1 cellular context compared by ENCODE assay signal in the genomic region with DNA sequence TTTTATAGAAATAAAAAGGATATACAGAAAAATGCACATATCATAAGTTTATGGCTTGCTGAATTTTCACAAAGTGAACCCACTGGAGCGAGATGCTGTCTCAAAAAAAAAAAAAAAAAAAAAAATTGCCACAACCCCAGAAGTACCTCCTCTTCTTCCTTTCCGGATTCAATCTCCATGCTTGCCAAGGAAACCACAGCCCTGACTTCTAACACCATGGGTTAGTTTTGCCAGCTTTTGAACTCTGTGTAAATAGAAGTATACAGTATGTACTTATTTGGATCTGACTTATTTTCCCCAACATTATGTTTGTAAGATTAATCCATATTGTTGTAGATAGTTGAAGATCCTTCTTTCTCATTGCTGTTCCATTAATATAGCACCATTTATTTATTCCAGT.
TF ChIP-seq lines count a peak whose summit lies in the region.

No MANE protein-coding gene starts in this region.

TF ChIP-seq in endothelial cell of umbilical vein, 7 proteins besides CTCF, POLR2A, EP300 and RAD21 (continued from another document):
- TF ChIP-seq GATA2 (IDR thresholded peaks at IDR 0.05; ENCODE audit: insufficient read depth, insufficient read length, low read depth, low read length) = no peak
- no peak for TF ChIP-seq POLR2AphosphoS5 (IDR thresholded peaks at IDR 0.05; ENCODE audit: insufficient read depth, low read depth, low read length)
- no peak for TF ChIP-seq MYC (IDR thresholded peaks at IDR 0.05; ENCODE audit: low read depth, low read length)
- TF ChIP-seq JUN (IDR thresholded peaks at IDR 0.05; ENCODE audit: borderline replicate concordance, insufficient read depth, insufficient read length, low read depth) = no peak
- TF ChIP-seq FOS (IDR thresholded peaks at IDR 0.05; ENCODE audit: borderline replicate concordance, insufficient read depth, low read length) = no peak
